33 cellular contexts compared by ENCODE assay signal in the genomic region with DNA sequence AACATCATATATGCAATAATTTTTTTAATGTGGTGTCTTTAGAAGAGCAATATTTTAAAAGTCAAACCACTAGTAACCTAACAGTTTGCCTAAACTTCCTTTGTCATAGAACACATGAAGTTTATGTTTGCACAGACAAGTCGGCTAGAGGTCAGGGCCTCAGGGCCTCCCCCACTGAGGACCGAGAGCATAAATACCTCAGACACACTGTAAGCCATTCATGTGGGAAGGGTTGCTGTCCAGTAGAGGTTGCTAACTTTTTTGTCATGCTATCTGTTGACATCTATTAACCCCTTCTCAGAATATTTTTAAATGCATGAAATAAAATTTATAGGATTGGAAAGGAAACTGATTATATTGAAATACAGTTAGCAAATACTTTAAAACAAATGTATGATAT. TPM values are rescaled to one million over a fixed set of nuclear protein-coding genes. Genes with fewer than 3 reads are reported as not detected.
DNase-seq lines count a peak whose midpoint lies in the region; ATAC-seq, FAIRE-seq and TF ChIP-seq lines count a peak whose summit lies in the region.
"Had no signal": no experiment of that assay in that cellular context is flagged by ENCODE, and none has a peak within 500 bp of the region (broad histone marks: within the 10 kb centered on the region; RNA-seq: fewer than 3 reads in every experiment).

No MANE protein-coding gene starts in this region.

- no peak overlapping the region for H3K27ac ChIP-seq in neural progenitor cell
- no peak overlapping the region for H3K27ac ChIP-seq in psoas muscle
- no peak overlapping the region for H3K27ac ChIP-seq in coronary artery
- H3K27ac ChIP-seq: esophagus muscularis mucosa, GM23248, right atrium auricular region, SJSA1, stomach, VCaP had no signal

- TF ChIP-seq CTCF in astrocyte of the spinal cord (IDR thresholded peaks at IDR 0.05; ENCODE audit: low read depth, low read length), result no peak
- TF ChIP-seq CTCF in neural progenitor cell (IDR thresholded peaks at IDR 0.05), result no peak
- no peak for TF ChIP-seq CTCF in psoas muscle (IDR thresholded peaks at IDR 0.05)
- TF ChIP-seq CTCF in coronary artery (IDR thresholded peaks at IDR 0.05), result no peak

- H3K36me3 ChIP-seq in neural progenitor cell, result no peaks in the 10 kb centered on the region
- H3K36me3 ChIP-seq in psoas muscle (ENCODE audit: insufficient read depth in 1 of 2, low read depth in 1 of 2), result no peaks in the 10 kb centered on the region
- H3K36me3 ChIP-seq: BE2C, esophagus muscularis mucosa, right atrium auricular region, SJSA1, stomach had no signal

- no peak overlapping the region for H3K9ac ChIP-seq in neural progenitor cell
- H3K9ac ChIP-seq: GM23248 had no signal

- H3K79me2 ChIP-seq in neural progenitor cell (ENCODE audit: low read depth), result no peaks in the 10 kb centered on the region

- H3K4me2 ChIP-seq in neural progenitor cell, result no peak overlapping the region

- no peak overlapping the region for H2AFZ ChIP-seq in neural progenitor cell (replicated peaks)
- H2AFZ ChIP-seq: GM23248 had no signal

- H3K4me3 Mint-ChIP-seq in neural progenitor cell, result no peak overlapping the region
- H3K4me3 Mint-ChIP-seq: activated naive CD8-positive, alpha-beta T cell treated with anti-CD3 and anti-CD28 coated beads for 36 hours; CD8-positive, alpha-beta T cell; dendritic cell treated with granulocyte-macrophage colony-stimulating factor and Interleukin-4, amounts not matched to agents 40 ng/mL and 50 ng/mL, for 4 days had no signal

- no peaks in the 10 kb centered on the region for H3K9me3 Mint-ChIP-seq in neural progenitor cell
- H3K9me3 Mint-ChIP-seq: activated naive CD8-positive, alpha-beta T cell treated with anti-CD3 and anti-CD28 coated beads for 36 hours; CD8-positive, alpha-beta T cell; dendritic cell treated with granulocyte-macrophage colony-stimulating factor and Interleukin-4, amounts not matched to agents 40 ng/mL and 50 ng/mL, for 4 days had no signal

- H3K27me3 ChIP-seq in neural progenitor cell (no peaks in the 10 kb centered on the region), psoas muscle (ENCODE audit: insufficient read depth in 3 of 3, low read length in 2 of 3) (no peaks in the 10 kb centered on the region)
- H3K27me3 ChIP-seq: BE2C, esophagus muscularis mucosa, right atrium auricular region, SJSA1, stomach had no signal

- H3K4me1 ChIP-seq in neural progenitor cell (no peaks in the 10 kb centered on the region), psoas muscle (no peaks in the 10 kb centered on the region)
- H3K4me1 ChIP-seq: right atrium auricular region, SJSA1, stomach had no signal

- DNase-seq in ELR (ENCODE audit: low read depth) (peak; percentile 7), astrocyte of the spinal cord (ENCODE audit: low read depth, low spot score) (peak; percentile 72), islet precursor cell (peak; percentile 69), neural progenitor cell (ENCODE audit: low spot score) (no peak), epidermal melanocyte (ENCODE audit: insufficient read length, low spot score) (no peak), urothelium cell line (ENCODE audit: low spot score) (no peak), psoas muscle (no peak), coronary artery (ENCODE audit: low spot score) (no peak)
- DNase-seq: ACHN; activated CD4-positive, alpha-beta T cell treated with anti-CD3 and anti-CD28 coated beads for 4 hours; activated CD8-positive, alpha-beta memory T cell treated with anti-CD3 and anti-CD28 coated beads for 24 hours; activated gamma-delta T cell; activated naive CD8-positive, alpha-beta T cell treated with anti-CD3 and anti-CD28 coated beads for 36 hours; activated T-cell treated with anti-CD3 and anti-CD28 coated beads, Interleukin-2, amount 50 U/mL, for 1 hour; aorta; BE2C; caudate nucleus; CD8-positive, alpha-beta T cell; GF-D8; GM23248; mammary epithelial cell; NCI-H146; NCI-H2107; NCI-H774; stomach; T1000 had no signal

- WGBS in psoas muscle, 3 donors, result 57 to 63% (median 58%) methylated on average over 2 of the region's 2 CpGs

- H4K20me1 ChIP-seq in neural progenitor cell (ENCODE audit: low read depth), result no peaks in the 10 kb centered on the region

- peaks cover 2% of the 10 kb centered on the region for H3K36me3 Mint-ChIP-seq in neural progenitor cell
- H3K36me3 Mint-ChIP-seq: activated naive CD8-positive, alpha-beta T cell treated with anti-CD3 and anti-CD28 coated beads for 36 hours; CD8-positive, alpha-beta T cell had no signal

- intact Hi-C loops in psoas muscle (cut with DNase I), result no loop called here

- H3K4me1 Mint-ChIP-seq in neural progenitor cell, result peaks cover 48% of the 10 kb centered on the region
- H3K4me1 Mint-ChIP-seq: activated naive CD8-positive, alpha-beta T cell treated with anti-CD3 and anti-CD28 coated beads for 36 hours had no signal

- no peaks in the 10 kb centered on the region for H3F3A ChIP-seq in neural progenitor cell (ENCODE audit: low read depth)

- no peak for ATAC-seq in psoas muscle
- ATAC-seq: CD8-positive, alpha-beta T cell had no signal

- no peak overlapping the region for H3K4me3 ChIP-seq in astrocyte of the spinal cord (ENCODE audit: low read depth, low read length)
- H3K4me3 ChIP-seq in neural progenitor cell, result no peak overlapping the region
- no peak overlapping the region for H3K4me3 ChIP-seq in psoas muscle
- H3K4me3 ChIP-seq in coronary artery, result no peak overlapping the region
- H3K4me3 ChIP-seq: esophagus muscularis mucosa, GM23248, right atrium auricular region, SJSA1, stomach had no signal

- H3K9me3 ChIP-seq in neural progenitor cell (ENCODE audit: low read depth) (no peaks in the 10 kb centered on the region), psoas muscle (no peaks in the 10 kb centered on the region)
- H3K9me3 ChIP-seq: BE2C, esophagus muscularis mucosa, right atrium auricular region, SJSA1, stomach had no signal

- in situ Hi-C loops in astrocyte of the spinal cord (cut with HindIII; ENCODE audit: low sequenced_read_pairs), result no loop called here

- peak overlapping the region; percentile 33 for H3K27ac Mint-ChIP-seq in neural progenitor cell
- H3K27ac Mint-ChIP-seq: activated naive CD8-positive, alpha-beta T cell treated with anti-CD3 and anti-CD28 coated beads for 36 hours; CD8-positive, alpha-beta T cell; dendritic cell treated with granulocyte-macrophage colony-stimulating factor and Interleukin-4, amounts not matched to agents 40 ng/mL and 50 ng/mL, for 4 days had no signal

- no peak for FAIRE-seq in urothelium cell line (lab: Jason Lieb, UNC)
- FAIRE-seq: frontal cortex had no signal

- no peaks in the 10 kb centered on the region for H3K27me3 Mint-ChIP-seq in neural progenitor cell (ENCODE audit: insufficient read depth, low read depth)
- H3K27me3 Mint-ChIP-seq: activated naive CD8-positive, alpha-beta T cell treated with anti-CD3 and anti-CD28 coated beads for 36 hours had no signal

RNA-seq across cellular contexts. Expression of gene CPB1, which starts 33.3 kb away (rescaled TPM):
- not detected in 2 replicates for total RNA-seq in neural progenitor cell (ENCODE audit: low replicate concordance)
- total RNA-seq in psoas muscle, result 1 to 10 TPM in 2 of 4 donors, under 1 TPM in 1, not detected in 1; 0.88 to 6.2 (median 2.3) TPM
- 1 to 10 TPM in 2 of 3 donors, under 1 TPM in 1; 0.59 to 2.0 (median 1.3) TPM for polyA plus RNA-seq in psoas muscle
- total RNA-seq: activated naive CD8-positive, alpha-beta T cell treated with anti-CD3 and anti-CD28 coated beads for 36 hours; CD8-positive, alpha-beta T cell; frontal cortex; GM23248; mammary epithelial cell; RPMI7951; SJSA1 had no signal
- polyA plus RNA-seq: GM23248, mammary epithelial cell had no signal

Comparison
In these comparisons a context has a peak if more than half of its experiments do, and no peak if none do; other contexts are left out.
1. DNase-seq: peak in ELR (single experiment), astrocyte of the spinal cord (single experiment) and islet precursor cell (single experiment); none in neural progenitor cell (single experiment), epidermal melanocyte (single experiment), urothelium cell line (single experiment), psoas muscle (0 of 2) and coronary artery (single experiment).